ENCODE assay signal across 8 cellular contexts in genomic region chr17:40490289-40490853, GRCh38. TPM values are rescaled to one million over a fixed set of nuclear protein-coding genes. Genes with fewer than 3 reads are reported as not detected.
DNase-seq lines count a peak whose midpoint lies in the region; ATAC-seq, FAIRE-seq and TF ChIP-seq lines count a peak whose summit lies in the region.

No MANE protein-coding gene starts in this region.

- intact Hi-C loops in body of pancreas (cut with DNase I), result no loop called here
- intact Hi-C loops in kidney (cut with DNase I), result no loop called here
- intact Hi-C loops in testis (cut with DNase I; ENCODE audit: low total_unique reads), result no loop called here

- POLR2A ChIA-PET in GM10248 (lab: Yijun Ruan, JAX), result no interaction called here

- H3K4me1 ChIP-seq in body of pancreas, result peaks cover 14% of the 10 kb centered on the region
- H3K4me1 ChIP-seq in kidney (ENCODE audit: control insufficient read depth in 1 of 2, insufficient read depth in 1 of 2, low read depth in 1 of 2, low read length in 2 of 2), result peaks cover 6 to 7% of the 10 kb centered on the region in 2 donors
- no peaks in the 10 kb centered on the region for H3K4me1 ChIP-seq in testis

- no peaks in the 10 kb centered on the region for H3K9me3 ChIP-seq in body of pancreas
- H3K9me3 ChIP-seq in kidney (ENCODE audit: control insufficient read depth in 1 of 2, low read length in 2 of 2), result no peaks in the 10 kb centered on the region
- no peaks in the 10 kb centered on the region for H3K9me3 ChIP-seq in testis

- TF ChIP-seq POLR2A in body of pancreas (IDR thresholded peaks at IDR 0.05), result peak in 1 of 3 donors; percentile 2
- no peak for TF ChIP-seq POLR2A in testis (IDR thresholded peaks at IDR 0.05)

- peak; percentile 74 for DNase-seq in EH (ENCODE audit: low read depth)
- DNase-seq in NCI-H2196 treated with DMSO at 0.1 percent for 48 hours (lab: John Stamatoyannopoulos, UW; ENCODE audit: unreplicated experiment), result peak; percentile 7
- peak; percentile 30 to 52 (median 48) for DNase-seq in body of pancreas
- peak; percentile 89 for DNase-seq in kidney
- peak; percentile 27 for DNase-seq in testis
- DNase-seq in GM10248 (ENCODE audit: extremely low spot score), result no peak
- DNase-seq in NCI-H187 (lab: John Stamatoyannopoulos, UW), result no peak

- H3K4me3 ChIP-seq in body of pancreas, result no peak overlapping the region
- no peak overlapping the region for H3K4me3 ChIP-seq in kidney (ENCODE audit: low read length in 2 of 2)
- H3K4me3 ChIP-seq in testis, result no peak overlapping the region

- TF ChIP-seq CTCF in body of pancreas (IDR thresholded peaks at IDR 0.05) (no peak), kidney (IDR thresholded peaks at IDR 0.05; ENCODE audit: borderline replicate concordance, extremely low read depth, insufficient read depth) (no peak), testis (IDR thresholded peaks at IDR 0.05) (no peak), GM10248 (IDR thresholded peaks at IDR 0.05; ENCODE audit: control extremely low read depth, extremely low read depth, low read depth, missing control alignments) (no peak)

- WGBS in body of pancreas, 2 donors, result 34 to 38% methylated on average over 4 to 5 of the region's 5 CpGs
- 69 to 83% methylated on average over 1 to 5 of the region's 5 CpGs for WGBS in testis, 2 donors

- H3K9ac ChIP-seq in kidney (ENCODE audit: low read length in 2 of 2), result peak overlapping the region in 1 of 2 donors; percentile 34

- CTCF ChIA-PET in GM10248 (lab: Yijun Ruan, JAX), result interaction anchor here (1.3 to 2.1 kb wide), 3 partner anchors 7 to 18 kb away, joined by 3 to 7 read pairs (median 5); no protein-coding TSS in a partner anchor

- H3K36me3 ChIP-seq in body of pancreas (replicated peaks in 1 of 2; ENCODE audit: insufficient read depth in 1 of 2, low read depth in 2 of 2) (no peaks in the 10 kb centered on the region), kidney (ENCODE audit: control insufficient read depth in 1 of 2, insufficient read depth in 2 of 2, low read length in 2 of 2) (no peaks in the 10 kb centered on the region), testis (ENCODE audit: low read depth, missing control alignments) (no peaks in the 10 kb centered on the region)

- H3K27me3 ChIP-seq in body of pancreas, result no peaks in the 10 kb centered on the region
- no peaks in the 10 kb centered on the region for H3K27me3 ChIP-seq in testis

- ATAC-seq in body of pancreas (peak; percentile 34), HG03354 (IDR thresholded peaks at IDR 0.05; ENCODE audit: poor library complexity, severe bottlenecking, unreplicated experiment) (no peak)

- no peak for FAIRE-seq in kidney (lab: Jason Lieb, UNC)

- H3K27ac ChIP-seq in body of pancreas (peak overlapping the region; percentile 55 to 87 (median 78)), kidney (ENCODE audit: low read depth in 2 of 2, low read length in 2 of 2) (peak overlapping the region in 1 of 2 donors; percentile 43), testis (no peak overlapping the region)

RNA-seq across cellular contexts. Expression of gene TNS4, which starts 11.1 kb away (rescaled TPM):
- total RNA-seq in body of pancreas (not detected), kidney (0.31 TPM), testis (under 1 TPM; 0.12 to 0.16 TPM)
- polyA plus RNA-seq in kidney (ENCODE audit: insufficient read depth, low read depth, low replicate concordance) (2.2 TPM), testis (ENCODE audit: insufficient read depth, low read depth, low replicate concordance) (0.09 TPM)

RNA-seq across cellular contexts. Expression of gene IGFBP4, which starts 47.1 kb away (rescaled TPM):
- total RNA-seq in body of pancreas (100 to 1,000 TPM in 1 of 2 donors, 10 to 100 TPM in 1; 88.7 to 315 TPM), kidney (743 TPM), testis (10 to 100 TPM; 67.9 to 76.7 TPM)
- polyA plus RNA-seq in kidney (ENCODE audit: insufficient read depth, low read depth, low replicate concordance) (545 TPM), testis (ENCODE audit: insufficient read depth, low read depth, low replicate concordance) (317 TPM)

Comparison
In these comparisons a context has a peak if more than half of its experiments do, and no peak if none do; other contexts are left out.
1. DNase-seq: peak in EH (single experiment), NCI-H2196 treated with DMSO at 0.1 percent for 48 hours (single experiment), body of pancreas (4 of 4), kidney (single experiment) and testis (single experiment); none in GM10248 (single experiment) and NCI-H187 (0 of 2).
2. H3K27ac ChIP-seq: peak in body of pancreas (4 of 4); none in testis (0 of 2).